Comparison of ENCODE assay signal across 1 cellular context in genomic region chr10:113947138-113948011, GRCh38.
TF ChIP-seq lines count a peak whose summit lies in the region.

No MANE protein-coding gene starts in this region.

TF ChIP-seq in IMR-90, 13 proteins besides CTCF, POLR2A, EP300 and RAD21 (continued from another document):
- TF ChIP-seq ELK1 (IDR thresholded peaks at IDR 0.05; ENCODE audit: borderline replicate concordance, low read depth, low read length): no peak
- no peak for TF ChIP-seq MXI1 (IDR thresholded peaks at IDR 0.05; ENCODE audit: borderline replicate concordance, low read depth, low read length)
- no peak for TF ChIP-seq MAZ (IDR thresholded peaks at IDR 0.05; ENCODE audit: borderline replicate concordance, low read depth, low read length)
- no peak for TF ChIP-seq NFE2L2 (IDR thresholded peaks at IDR 0.05; ENCODE audit: low read depth, low read length)
- no peak for TF ChIP-seq SMC3 (IDR thresholded peaks at IDR 0.05; ENCODE audit: low read depth, low read length)
- no peak for TF ChIP-seq FOS (IDR thresholded peaks at IDR 0.05; ENCODE audit: low read depth, low read length)
- no peak for TF ChIP-seq CEBPB (IDR thresholded peaks at IDR 0.05; ENCODE audit: low read depth, low read length)
- TF ChIP-seq BHLHE40 (IDR thresholded peaks at IDR 0.05; ENCODE audit: low read depth, low read length): no peak
- no peak for TF ChIP-seq CHD1 (IDR thresholded peaks at IDR 0.05; ENCODE audit: low read depth, low read length)
